ENCODE assay signal across 10 cellular contexts in genomic region chr4:75180790-75181776, GRCh38.
DNase-seq lines count a peak whose midpoint lies in the region; ATAC-seq and TF ChIP-seq lines count a peak whose summit lies in the region.
"Had no signal": no experiment of that assay in that cellular context is flagged by ENCODE, and none has a peak within 500 bp of the region (broad histone marks: within the 10 kb centered on the region; RNA-seq: fewer than 3 reads in every experiment).

No MANE protein-coding gene starts in this region.

- POLR2A ChIA-PET in activated CD4-positive, alpha-beta memory T cell treated with anti-CD3 and anti-CD28 coated beads, Interleukin-2, amount 10 ng/mL, durations not matched to agents 7 days and 5 days (lab: Charles Lee) = no interaction called here
- POLR2A ChIA-PET in RWPE1 (lab: Yijun Ruan, JAX; ENCODE audit: low non-redundant PET) = no interaction called here

- no peak for TF ChIP-seq CTCF in mucosa of descending colon (IDR thresholded peaks at IDR 0.05)
- no peak for TF ChIP-seq CTCF in RWPE1 (conservative IDR thresholded peaks at IDR 0.05; ENCODE audit: low read depth)

- H3K4me3 Mint-ChIP-seq in stimulated activated effector memory CD8-positive, alpha-beta T cell treated with anti-CD3 and anti-CD28 coated beads, Interleukin-12 subunit alpha, Interleukin-12 subunit beta, amount 100 ng/mL, for 72 hours = no peak overlapping the region
- no peak overlapping the region for H3K4me3 Mint-ChIP-seq in activated CD4-positive, alpha-beta memory T cell treated with anti-CD3 and anti-CD28 coated beads, Interleukin-2, amount 10 ng/mL, durations not matched to agents 7 days and 5 days
- H3K4me3 Mint-ChIP-seq: central memory CD8-positive, alpha-beta T cell had no signal

- ATAC-seq in GM18517 (IDR thresholded peaks at IDR 0.05; ENCODE audit: unreplicated experiment) = peak; percentile 88
- peak; percentile 92 for ATAC-seq in HG02763 (IDR thresholded peaks at IDR 0.05; ENCODE audit: unreplicated experiment)
- peak; percentile 82 for ATAC-seq in mucosa of descending colon
- ATAC-seq in stimulated activated effector memory CD8-positive, alpha-beta T cell treated with anti-CD3 and anti-CD28 coated beads, Interleukin-12 subunit alpha, Interleukin-12 subunit beta, amount 100 ng/mL, for 72 hours = no peak

- no peak overlapping the region for H3K27ac Mint-ChIP-seq in stimulated activated effector memory CD8-positive, alpha-beta T cell treated with anti-CD3 and anti-CD28 coated beads, Interleukin-12 subunit alpha, Interleukin-12 subunit beta, amount 100 ng/mL, for 72 hours
- no peak overlapping the region for H3K27ac Mint-ChIP-seq in activated CD4-positive, alpha-beta memory T cell treated with anti-CD3 and anti-CD28 coated beads, Interleukin-2, amount 10 ng/mL, durations not matched to agents 7 days and 5 days

- H3K4me3 ChIP-seq in mucosa of descending colon = no peak overlapping the region
- H3K4me3 ChIP-seq: sigmoid colon had no signal

- H3K4me1 ChIP-seq in mucosa of descending colon (ENCODE audit: low read depth) = no peaks in the 10 kb centered on the region
- H3K4me1 ChIP-seq: sigmoid colon had no signal

- H3K4me1 Mint-ChIP-seq in stimulated activated effector memory CD8-positive, alpha-beta T cell treated with anti-CD3 and anti-CD28 coated beads, Interleukin-12 subunit alpha, Interleukin-12 subunit beta, amount 100 ng/mL, for 72 hours = no peaks in the 10 kb centered on the region
- H3K4me1 Mint-ChIP-seq in activated CD4-positive, alpha-beta memory T cell treated with anti-CD3 and anti-CD28 coated beads, Interleukin-2, amount 10 ng/mL, durations not matched to agents 7 days and 5 days = no peaks in the 10 kb centered on the region
- H3K4me1 Mint-ChIP-seq: central memory CD8-positive, alpha-beta T cell had no signal

- H3K9me3 Mint-ChIP-seq in stimulated activated effector memory CD8-positive, alpha-beta T cell treated with anti-CD3 and anti-CD28 coated beads, Interleukin-12 subunit alpha, Interleukin-12 subunit beta, amount 100 ng/mL, for 72 hours = peaks cover 5% of the 10 kb centered on the region
- H3K9me3 Mint-ChIP-seq in activated CD4-positive, alpha-beta memory T cell treated with anti-CD3 and anti-CD28 coated beads, Interleukin-2, amount 10 ng/mL, durations not matched to agents 7 days and 5 days = no peaks in the 10 kb centered on the region

- H3K27ac ChIP-seq in RWPE1 = no peak overlapping the region
- H3K27ac ChIP-seq: sigmoid colon had no signal

- H3K36me3 Mint-ChIP-seq in stimulated activated effector memory CD8-positive, alpha-beta T cell treated with anti-CD3 and anti-CD28 coated beads, Interleukin-12 subunit alpha, Interleukin-12 subunit beta, amount 100 ng/mL, for 72 hours = no peaks in the 10 kb centered on the region
- no peaks in the 10 kb centered on the region for H3K36me3 Mint-ChIP-seq in activated CD4-positive, alpha-beta memory T cell treated with anti-CD3 and anti-CD28 coated beads, Interleukin-2, amount 10 ng/mL, durations not matched to agents 7 days and 5 days (ENCODE audit: low read depth)

- no peaks in the 10 kb centered on the region for H3K9me3 ChIP-seq in mucosa of descending colon
- H3K9me3 ChIP-seq: sigmoid colon had no signal

- intact Hi-C loops in mucosa of descending colon (cut with DNase I, micrococcal nuclease) = no loop called here

- DNase-seq in NCI-H460 (ENCODE audit: extremely low read depth, low read depth) = peak; percentile 26
- peak; percentile 67 to 69 (median 68) for DNase-seq in mucosa of descending colon
- DNase-seq in stimulated activated effector memory CD8-positive, alpha-beta T cell treated with anti-CD3 and anti-CD28 coated beads, Interleukin-12 subunit alpha, Interleukin-12 subunit beta, amount 100 ng/mL, for 72 hours (ENCODE audit: low spot score in 2 of 2) = no peak
- DNase-seq in KG1 (lab: John Stamatoyannopoulos, UW) = no peak
- no peak for DNase-seq in activated CD4-positive, alpha-beta memory T cell treated with anti-CD3 and anti-CD28 coated beads, Interleukin-2, amount 10 ng/mL, durations not matched to agents 7 days and 5 days
- DNase-seq in RWPE1 (ENCODE audit: low spot score) = no peak
- DNase-seq: sigmoid colon had no signal

- CTCF ChIA-PET in activated CD4-positive, alpha-beta memory T cell treated with anti-CD3 and anti-CD28 coated beads, Interleukin-2, amount 10 ng/mL, durations not matched to agents 7 days and 5 days (lab: Charles Lee) = no interaction called here
- CTCF ChIA-PET in RWPE1 (lab: Yijun Ruan, JAX) = no interaction called here

- H3K36me3 ChIP-seq in mucosa of descending colon (ENCODE audit: low read depth) = no peaks in the 10 kb centered on the region
- H3K36me3 ChIP-seq: sigmoid colon had no signal

- H3K27me3 Mint-ChIP-seq in activated CD4-positive, alpha-beta memory T cell treated with anti-CD3 and anti-CD28 coated beads, Interleukin-2, amount 10 ng/mL, durations not matched to agents 7 days and 5 days = no peaks in the 10 kb centered on the region
- H3K27me3 Mint-ChIP-seq: central memory CD8-positive, alpha-beta T cell had no signal

Comparison
In these comparisons a context has a peak if more than half of its experiments do, and no peak if none do; other contexts are left out.
1. DNase-seq: peak in NCI-H460 (single experiment) and mucosa of descending colon (3 of 3); none in stimulated activated effector memory CD8-positive, alpha-beta T cell treated with anti-CD3 and anti-CD28 coated beads, Interleukin-12 subunit alpha, Interleukin-12 subunit beta, amount 100 ng/mL, for 72 hours (0 of 2), KG1 (single experiment), activated CD4-positive, alpha-beta memory T cell treated with anti-CD3 and anti-CD28 coated beads, Interleukin-2, amount 10 ng/mL, durations not matched to agents 7 days and 5 days (single experiment) and RWPE1 (single experiment).